ENCODE assay signal across 8 cellular contexts in genomic region chr4:88522702-88523324, GRCh38. TPM values are rescaled to one million over a fixed set of nuclear protein-coding genes. Genes with fewer than 3 reads are reported as not detected.
DNase-seq lines count a peak whose midpoint lies in the region; ATAC-seq, FAIRE-seq and TF ChIP-seq lines count a peak whose summit lies in the region.

No MANE protein-coding gene starts in this region.

- H3K4me2 ChIP-seq in HCT116 (ENCODE audit: low read length), result peak overlapping the region; percentile 93

- no peaks in the 10 kb centered on the region for H3K27me3 ChIP-seq in CD4-positive, alpha-beta T cell (ENCODE audit: control insufficient read depth, insufficient read depth, low read length)
- no peaks in the 10 kb centered on the region for H3K27me3 ChIP-seq in HCT116 (ENCODE audit: insufficient read depth, low read length)
- H3K27me3 ChIP-seq in adrenal gland, result no peaks in the 10 kb centered on the region

- H3K36me3 Mint-ChIP-seq in CD4-positive, alpha-beta T cell (ENCODE audit: low read depth), result peaks cover 24% of the 10 kb centered on the region

- no peak for TF ChIP-seq RAD21 in HCT116 (IDR thresholded peaks at IDR 0.05; ENCODE audit: low read depth)

- H3K27ac Mint-ChIP-seq in CD4-positive, alpha-beta T cell, result peak overlapping the region; percentile 88

- H3K9me2 ChIP-seq in HCT116 (ENCODE audit: insufficient read depth), result no peaks in the 10 kb centered on the region

- peak in 4 of 10 experiments; percentile 19 to 42 (median 24) for DNase-seq in CD4-positive, alpha-beta T cell
- DNase-seq in HCT116 (ENCODE audit: low read depth, low spot score), result no peak
- peak; percentile 5 for DNase-seq in RCC 7860 (ENCODE audit: low spot score)
- DNase-seq in adrenal gland, result peak; percentile 25 to 62 (median 47)
- DNase-seq in left ventricle myocardium superior, result peak; percentile 68
- peak; percentile 81 for DNase-seq in posterior vena cava (ENCODE audit: low spot score)

- no peak overlapping the region for H2AFZ ChIP-seq in HCT116 (ENCODE audit: low read depth, low read length, poor library complexity, severe bottlenecking)

- no peaks in the 10 kb centered on the region for H3K9me3 ChIP-seq in CD4-positive, alpha-beta T cell (ENCODE audit: control insufficient read depth, low read length)
- H3K9me3 ChIP-seq in HCT116 (ENCODE audit: control insufficient read depth in 1 of 2, insufficient read depth in 1 of 2, low read depth in 1 of 2, low read length in 2 of 2) (no peaks in the 10 kb centered on the region), adrenal gland (replicated peaks in 1 of 3) (no peaks in the 10 kb centered on the region)

- H3K36me3 ChIP-seq in HCT116 (ENCODE audit: control insufficient read depth in 1 of 2, insufficient read depth in 2 of 2, low read length in 2 of 2) (peaks cover 4 to 15% of the 10 kb centered on the region in 2 experiments; a peak in 2 of 4 replicates), adrenal gland (replicated peaks in 1 of 2) (peaks cover 0 to 13% of the 10 kb centered on the region in 2 donors)

- peak overlapping the region; percentile 97 for H3K4me3 Mint-ChIP-seq in CD4-positive, alpha-beta T cell

- H3K79me2 ChIP-seq in HCT116 (ENCODE audit: insufficient read depth, low read length), result peaks cover 28% of the 10 kb centered on the region

- H3K4me3 ChIP-seq in HCT116 (replicated peaks in 1 of 2; ENCODE audit: low read depth in 1 of 2, low read length in 2 of 2) (peak overlapping the region; percentile 80 to 93), adrenal gland (peak overlapping the region; percentile 70 to 84 (median 75))

- ATAC-seq in CD4-positive, alpha-beta T cell (ENCODE audit: poor library complexity), result peak; percentile 51
- ATAC-seq in HCT116, result peak; percentile 21
- peak; percentile 44 for ATAC-seq in left ventricle myocardium superior
- no peak for ATAC-seq in GM21423 (IDR thresholded peaks at IDR 0.05; ENCODE audit: unreplicated experiment)
- ATAC-seq in HG03097 (IDR thresholded peaks at IDR 0.05; ENCODE audit: low FRiP score, unreplicated experiment), result no peak

- BruUV-seq in HCT116 (replicated peaks; lab: Mats Ljungman, UMichigan), result no TSS peak

- H3K27ac ChIP-seq in CD4-positive, alpha-beta T cell (ENCODE audit: low read depth, low read length), result peak overlapping the region; percentile 42
- H3K27ac ChIP-seq in HCT116 (ENCODE audit: low read depth, low read length) (peak overlapping the region; percentile 91), adrenal gland (peak overlapping the region; percentile 70 to 90 (median 87))

- no peaks in the 10 kb centered on the region for H3K9me3 Mint-ChIP-seq in CD4-positive, alpha-beta T cell

- intact Hi-C loops in CD4-positive, alpha-beta T cell (cut with DNase I, micrococcal nuclease), result loop anchor here (5.0 to 10.0 kb wide), 5 partner anchors 66 to 589 kb away; partner anchors contain the start of genes HERC3 (in 1 of the 2), HERC5 (in 1 of the 2), PPM1K (in 1 of the 2) and TIGD2 (in 1 of the 2)
- intact Hi-C loops in HCT116 (cut with micrococcal nuclease), result no loop called here
- intact Hi-C loops in adrenal gland (cut with DNase I), result no loop called here
- intact Hi-C loops in left ventricle myocardium superior (cut with micrococcal nuclease), result no loop called here
- intact Hi-C loops in posterior vena cava (cut with DNase I), result loop anchor here in 1 of 2 donors (10.0 kb wide), 1 partner anchor 142 kb away; no protein-coding TSS in a partner anchor

- peaks cover 58% of the 10 kb centered on the region for H3K4me1 Mint-ChIP-seq in CD4-positive, alpha-beta T cell (ENCODE audit: low read depth)

- no peaks in the 10 kb centered on the region for H3K27me3 Mint-ChIP-seq in CD4-positive, alpha-beta T cell

- RAD21 ChIA-PET in HCT116 (lab: Charles Lee; ENCODE audit: low non-redundant PET in 1 of 2, low total read pairs in 2 of 2, uncharacterized antibody in 2 of 2, unreplicated experiment in 2 of 2), result interaction anchor here in 1 of 2 experiments (0.7 to 1.1 kb wide), 2 partner anchors 89 to 268 kb away, joined by 3 read pairs; no protein-coding TSS in a partner anchor

- H4K20me1 ChIP-seq in HCT116 (ENCODE audit: insufficient read depth), result peaks cover 14% of the 10 kb centered on the region; the same call in 1 of the 2 replicates

- H3K4me1 ChIP-seq in HCT116 (ENCODE audit: control insufficient read depth in 1 of 2, insufficient read depth in 2 of 2, low read length in 2 of 2), result peaks cover 8 to 24% of the 10 kb centered on the region in 2 experiments; a peak in 3 of 4 replicates
- H3K4me1 ChIP-seq in adrenal gland (replicated peaks in 1 of 2), result peaks cover 17 to 43% of the 10 kb centered on the region in 2 donors

- no peak for TF ChIP-seq CTCF in CD4-positive, alpha-beta T cell (IDR thresholded peaks at IDR 0.05)
- no peak for TF ChIP-seq CTCF in HCT116 (IDR thresholded peaks at IDR 0.05 in 2 of 3, conservative IDR thresholded peaks at IDR 0.05 in 1 of 3; ENCODE audit: borderline replicate concordance in 1 of 3, insufficient read depth in 1 of 3, low read depth in 2 of 3, low read length in 2 of 3)
- TF ChIP-seq CTCF in adrenal gland (IDR thresholded peaks at IDR 0.05), result no peak

- POLR2A ChIA-PET in CD4-positive, alpha-beta T cell (lab: Charles Lee), result interaction anchor here (0.7 to 4.4 kb wide), 4 partner anchors 91 to 239 kb away, joined by 3 to 31 read pairs (median 4); partner anchors contain the start of genes HERC6 and PPM1K
- POLR2A ChIA-PET in HCT116 (lab: Charles Lee), result no interaction called here

- no peak for FAIRE-seq in RCC 7860 (lab: Jason Lieb, UNC)

- CTCF ChIA-PET in CD4-positive, alpha-beta T cell (lab: Charles Lee), result interaction anchor here (1.2 to 1.5 kb wide), 4 partner anchors 17 to 304 kb away, joined by 3 to 4 read pairs (median 4); partner anchors contain the start of gene HERC6
- CTCF ChIA-PET in HCT116 (lab: Charles Lee), result interaction anchor here (1.0 to 2.0 kb wide), 6 partner anchors 17 to 490 kb away, joined by 3 to 8 read pairs (median 4); no protein-coding TSS in a partner anchor

- WGBS in adrenal gland, 4 donors, result 1 to 2% (median 1%) methylated on average over 21 to 28 of the region's 28 CpGs

- TF ChIP-seq POLR2A in HCT116 (IDR thresholded peaks at IDR 0.05; ENCODE audit: borderline replicate concordance, extremely low read depth, insufficient read depth, insufficient read length), result no peak
- TF ChIP-seq POLR2A in adrenal gland (IDR thresholded peaks at IDR 0.05), result no peak

- H3K9ac ChIP-seq in HCT116 (ENCODE audit: low read length), result peak overlapping the region; percentile 87

TF ChIP-seq in HCT116, 20 proteins besides CTCF, POLR2A, EP300 and RAD21 (continues in another document):
- TF ChIP-seq FOSL1 (IDR thresholded peaks at IDR 0.05; ENCODE audit: low read depth), result no peak
- TF ChIP-seq ZNF274 (IDR thresholded peaks at IDR 0.05; ENCODE audit: low read depth, low read length), result no peak
- no peak for TF ChIP-seq TCF7L2 (IDR thresholded peaks at IDR 0.05; ENCODE audit: borderline replicate concordance, extremely low read depth, insufficient read depth, insufficient read length)
- TF ChIP-seq ELF1 (IDR thresholded peaks at IDR 0.05; ENCODE audit: borderline replicate concordance, low read depth), result no peak
- no peak for TF ChIP-seq SP1 (IDR thresholded peaks at IDR 0.05; ENCODE audit: low read depth)
- TF ChIP-seq ZBTB33 (IDR thresholded peaks at IDR 0.05; ENCODE audit: extremely low read depth, insufficient replicate concordance, low read length), result no peak
- no peak for TF ChIP-seq CBX3 (IDR thresholded peaks at IDR 0.05; ENCODE audit: low read depth)
- TF ChIP-seq ZFX (IDR thresholded peaks at IDR 0.05), result no peak
- no peak for TF ChIP-seq MAX (IDR thresholded peaks at IDR 0.05)
- TF ChIP-seq, protein P1, sequence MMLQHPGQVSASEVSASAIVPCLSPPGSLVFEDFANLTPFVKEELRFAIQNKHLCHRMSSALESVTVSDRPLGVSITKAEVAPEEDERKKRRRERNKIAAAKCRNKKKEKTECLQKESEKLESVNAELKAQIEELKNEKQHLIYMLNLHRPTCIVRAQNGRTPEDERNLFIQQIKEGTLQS (IDR thresholded peaks at IDR 0.05), result no peak
- TF ChIP-seq SRF (IDR thresholded peaks at IDR 0.05; ENCODE audit: low read depth), result no peak; the same call in 1 of the 2 replicates
- TF ChIP-seq EZH2 (IDR thresholded peaks at IDR 0.05), result no peak
- no peak for TF ChIP-seq EZH2phosphoT487 (IDR thresholded peaks at IDR 0.05; ENCODE audit: borderline replicate concordance)
- TF ChIP-seq EGR1 (IDR thresholded peaks at IDR 0.05; ENCODE audit: low read depth), result no peak
- no peak for TF ChIP-seq POLR2AphosphoS5 (IDR thresholded peaks at IDR 0.05; ENCODE audit: low read depth, low read length)
- no peak for TF ChIP-seq SIN3A (IDR thresholded peaks at IDR 0.05; ENCODE audit: low read depth)

RNA-seq across cellular contexts. Expression of gene PYURF, which starts 0.8 kb away (rescaled TPM):
- total RNA-seq in CD4-positive, alpha-beta T cell, result 10 to 100 TPM; 25.3 to 26.8 TPM
- 50.9 TPM for total RNA-seq in HCT116 (2021; ENCODE audit: unreplicated experiment)
- 34.2 and 41.5 TPM in 2 replicates for polyA plus RNA-seq in HCT116 (2012)
- 100 to 1,000 TPM in 3 of 8 donors, 10 to 100 TPM in 5; 76.5 to 159 (median 90.0) TPM for total RNA-seq in adrenal gland
- polyA plus RNA-seq in adrenal gland, result 10 to 100 TPM; 69.2 to 97.3 (median 74.8) TPM
- total RNA-seq in left ventricle myocardium superior, result 55.0 TPM
- 10 to 100 TPM; 61.6 to 65.9 TPM for total RNA-seq in posterior vena cava

Comparison
In these comparisons a context has a peak if more than half of its experiments do, and no peak if none do; other contexts are left out.
1. ATAC-seq: peak in CD4-positive, alpha-beta T cell (single experiment), HCT116 (single experiment) and left ventricle myocardium superior (single experiment); none in GM21423 (single experiment) and HG03097 (single experiment).
2. intact Hi-C loops: an anchor here in CD4-positive, alpha-beta T cell (5.0 to 10.0 kb wide); none called in HCT116, adrenal gland and left ventricle myocardium superior.
3. Peak in every context shown above with its lines, with median percentiles within 50 percentile points of each other: H3K27ac ChIP-seq.